11 cellular contexts compared by ENCODE assay signal in the genomic region with DNA sequence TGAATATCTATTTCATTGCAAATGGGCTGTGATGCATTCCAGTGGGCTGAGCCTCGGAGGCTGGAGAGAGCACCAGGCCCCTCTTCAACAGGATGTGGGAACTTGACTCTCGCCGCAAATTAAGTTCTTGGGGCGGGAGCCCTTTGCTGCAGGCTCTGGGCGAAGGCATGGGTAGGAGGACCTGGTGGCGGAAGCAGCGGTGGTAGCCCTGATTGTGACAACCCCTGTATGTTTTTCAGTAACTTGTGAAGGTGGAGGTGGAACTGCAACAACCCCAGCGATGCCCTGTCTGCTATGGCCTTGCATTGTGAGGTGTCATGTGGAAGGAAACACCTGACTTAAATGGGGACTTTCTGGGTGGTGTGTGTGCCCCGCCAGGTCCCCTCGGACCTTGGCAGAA. TPM values are rescaled to one million over a fixed set of nuclear protein-coding genes. Genes with fewer than 3 reads are reported as not detected.
DNase-seq lines count a peak whose midpoint lies in the region; ATAC-seq and TF ChIP-seq lines count a peak whose summit lies in the region.
"Had no signal": no experiment of that assay in that cellular context is flagged by ENCODE, and none has a peak within 500 bp of the region (broad histone marks: within the 10 kb centered on the region; RNA-seq: fewer than 3 reads in every experiment).

No MANE protein-coding gene starts in this region.

- H3K36me3 Mint-ChIP-seq in MCF 10A (ENCODE audit: insufficient read depth, unreplicated experiment): no peaks in the 10 kb centered on the region

- TF ChIP-seq CTCF in colonic mucosa (IDR thresholded peaks at IDR 0.05) (no peak), BE2C (IDR thresholded peaks at IDR 0.05; ENCODE audit: low read depth, low read length) (no peak), MCF 10A (IDR thresholded peaks at IDR 0.05; ENCODE audit: unreplicated experiment) (no peak)

- peak overlapping the region; percentile 9 for H3K27ac ChIP-seq in colonic mucosa

- peak; percentile 52 for ATAC-seq in HG02885 (IDR thresholded peaks at IDR 0.05; ENCODE audit: poor library complexity, unreplicated experiment)
- ATAC-seq: left colon had no signal

- intact Hi-C loops in colonic mucosa (cut with DNase I) (no loop called here), MCF 10A (cut with micrococcal nuclease) (loop anchor here (10.0 kb wide), 1 partner anchor 165 kb away; no protein-coding TSS in a partner anchor)

- no peaks in the 10 kb centered on the region for H3K27me3 ChIP-seq in colonic mucosa
- H3K27me3 ChIP-seq in BE2C: peaks cover 18% of the 10 kb centered on the region
- H3K27me3 ChIP-seq: upper lobe of left lung had no signal

- no peak overlapping the region for H3K9ac ChIP-seq in colonic mucosa (ENCODE audit: low read depth in 2 of 2, low read length in 2 of 2)

- no peaks in the 10 kb centered on the region for H3K36me3 ChIP-seq in colonic mucosa
- no peaks in the 10 kb centered on the region for H3K36me3 ChIP-seq in BE2C
- H3K36me3 ChIP-seq: MG63, upper lobe of left lung had no signal

- H3K4me1 Mint-ChIP-seq in MCF 10A (ENCODE audit: insufficient read depth, unreplicated experiment): no peaks in the 10 kb centered on the region

- H3K27me3 Mint-ChIP-seq in MCF 10A (ENCODE audit: insufficient read depth, unreplicated experiment): no peaks in the 10 kb centered on the region

- no peak overlapping the region for H3K4me3 Mint-ChIP-seq in MCF 10A (ENCODE audit: unreplicated experiment)

- H3K4me1 ChIP-seq in colonic mucosa (no peaks in the 10 kb centered on the region), BE2C (no peaks in the 10 kb centered on the region)

- CTCF ChIA-PET in MCF 10A (lab: Yijun Ruan, JAX): interaction anchor here (0.6 to 1.9 kb wide), 3 partner anchors 15 to 910 kb away, joined by 3 to 8 read pairs (median 3); no protein-coding TSS in a partner anchor

- DNase-seq in activated CD4-positive, alpha-beta T cell treated with anti-CD3 and anti-CD28 coated beads for 1 hour: peak; percentile 53
- no peak for DNase-seq in colonic mucosa
- peak; percentile 46 for DNase-seq in stimulated activated CD8-positive, alpha-beta memory T cell treated with anti-CD3 and anti-CD28 coated beads, Interleukin-7, amount 100 ng/mL, for 24 hours (ENCODE audit: low read depth)
- DNase-seq in BE2C: no peak
- no peak for DNase-seq in AG08396 (ENCODE audit: low spot score)
- no peak for DNase-seq in MCF 10A (ENCODE audit: unreplicated experiment)
- DNase-seq in NCI-H1694 (lab: John Stamatoyannopoulos, UW): no peak
- DNase-seq: MG63 had no signal

- no TSS peak for BruUV-seq in MCF 10A (replicated peaks; lab: Mats Ljungman, UMichigan)

- H3K4me3 ChIP-seq in colonic mucosa: no peak overlapping the region
- H3K4me3 ChIP-seq in BE2C (ENCODE audit: low read depth, low read length): no peak overlapping the region
- H3K4me3 ChIP-seq: MG63, upper lobe of left lung had no signal

- no peaks in the 10 kb centered on the region for H3K9me3 Mint-ChIP-seq in MCF 10A (ENCODE audit: unreplicated experiment)

- H3K9me3 ChIP-seq in colonic mucosa: no peaks in the 10 kb centered on the region
- H3K9me3 ChIP-seq in BE2C: no peaks in the 10 kb centered on the region
- H3K9me3 ChIP-seq: MG63, upper lobe of left lung had no signal

- POLR2A ChIA-PET in MCF 10A (lab: Yijun Ruan, JAX): no interaction called here

- no peak overlapping the region for H3K27ac Mint-ChIP-seq in MCF 10A (ENCODE audit: low read depth, unreplicated experiment)

RNA-seq across cellular contexts. Expression of gene FYB1, which starts 9.4 kb away (rescaled TPM):
- total RNA-seq in colonic mucosa (1 to 10 TPM; 6.1 to 8.6 TPM), MCF 10A (2022) (0.12 and 0.32 TPM in 2 replicates)
- polyA plus RNA-seq in BE2C (2012; ENCODE audit: insufficient read depth, insufficient read length, low read depth): not detected

Comparison
In these comparisons a context has a peak if more than half of its experiments do, and no peak if none do; other contexts are left out.
1. DNase-seq: peak in activated CD4-positive, alpha-beta T cell treated with anti-CD3 and anti-CD28 coated beads for 1 hour (single experiment) and stimulated activated CD8-positive, alpha-beta memory T cell treated with anti-CD3 and anti-CD28 coated beads, Interleukin-7, amount 100 ng/mL, for 24 hours (single experiment); none in colonic mucosa (single experiment), BE2C (single experiment), AG08396 (single experiment), MCF 10A (single experiment) and NCI-H1694 (single experiment).